ENCODE assay signal across 16 cellular contexts in the genomic region with DNA sequence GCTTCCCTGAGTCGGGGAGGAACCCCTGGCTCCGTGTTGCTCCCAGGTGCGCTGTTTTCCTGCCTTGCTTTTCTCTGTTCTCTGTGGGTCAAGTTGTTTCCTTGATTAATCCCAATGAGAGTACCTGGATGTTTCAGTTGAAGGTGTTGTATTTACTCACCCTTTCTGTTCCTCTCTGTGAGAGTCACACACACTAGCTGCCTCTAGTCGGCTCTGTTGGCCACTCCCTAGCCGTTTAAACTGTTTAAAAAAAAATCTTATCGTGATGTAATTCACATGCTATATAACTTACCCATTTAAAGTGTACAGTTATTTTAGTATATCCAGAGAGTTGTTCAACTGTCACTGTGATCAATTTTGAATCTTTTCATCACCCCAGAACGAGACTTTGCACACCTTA.
A peak's percentile ranks its signal among the peaks of the same experiment; 100 is the strongest.
DNase-seq lines count a peak whose midpoint lies in the region; ATAC-seq and TF ChIP-seq lines count a peak whose summit lies in the region.
"Had no signal": no experiment of that assay in that cellular context is flagged by ENCODE, and none has a peak within 500 bp of the region (broad histone marks: within the 10 kb centered on the region; RNA-seq: fewer than 3 reads in every experiment).

No MANE protein-coding gene starts in this region.

- in situ Hi-C loops in Panc1 (cut with HindIII; ENCODE audit: low pct_unique_long_range_greater_than_20kb, low sequenced_read_pairs) = no loop called here

- H3K9me3 Mint-ChIP-seq in stimulated activated naive B cell treated with anti-CD40 and anti-IgM and Interleukin-4, amounts not matched to agents 10 μg/mL and 1 μg/mL and 100 μg/mL, for 72 hours = peaks cover 19 to 25% of the 10 kb centered on the region in 2 donors

- H3K27ac Mint-ChIP-seq in stimulated activated naive B cell treated with anti-CD40 and anti-IgM and Interleukin-4, amounts not matched to agents 10 μg/mL and 1 μg/mL and 100 μg/mL, for 72 hours = peak overlapping the region; percentile 39

- CTCF ChIA-PET in Panc1 (lab: Charles Lee) = no interaction called here

- H3K27ac ChIP-seq in Panc1 (ENCODE audit: low read length) (no peak overlapping the region), adrenal gland (no peak overlapping the region)
- H3K27ac ChIP-seq: breast epithelium, spleen had no signal

- H3K27me3 ChIP-seq in Panc1 (ENCODE audit: control insufficient read depth, insufficient read depth, low read length) (no peaks in the 10 kb centered on the region), adrenal gland (no peaks in the 10 kb centered on the region)
- H3K27me3 ChIP-seq: breast epithelium, spleen had no signal

- WGBS in adrenal gland, 4 donors = 86 to 91% (median 87%) methylated on average over 7 of the region's 7 CpGs

- peaks cover 10% of the 10 kb centered on the region; the same call in 1 of the 2 replicates for H3K9me3 ChIP-seq in Panc1 (ENCODE audit: control insufficient read depth, insufficient read depth, low read depth, low read length)
- peaks cover 0 to 16% (median 0%) of the 10 kb centered on the region in 3 donors for H3K9me3 ChIP-seq in adrenal gland (replicated peaks in 1 of 3)

- H3K36me3 ChIP-seq in Panc1 (ENCODE audit: control insufficient read depth, insufficient read depth, low read length) (no peaks in the 10 kb centered on the region), adrenal gland (replicated peaks in 1 of 2) (no peaks in the 10 kb centered on the region)
- H3K36me3 ChIP-seq: breast epithelium, spleen had no signal

- H3K4me1 ChIP-seq in Panc1 (ENCODE audit: control insufficient read depth, insufficient read depth, low read length) (peaks cover 13% of the 10 kb centered on the region), adrenal gland (replicated peaks in 1 of 2) (peaks cover 4 to 7% of the 10 kb centered on the region in 2 donors)
- H3K4me1 ChIP-seq: breast epithelium had no signal

- TF ChIP-seq POLR2A in adrenal gland (IDR thresholded peaks at IDR 0.05) = no peak

- DNase-seq in Panc1 (ENCODE audit: low read depth, low spot score) (no peak), left colon (no peak), DMS79 treated with DMSO at 0.1 percent for 48 hours (lab: John Stamatoyannopoulos, UW) (no peak), adrenal gland (no peak)
- no peak for DNase-seq in stimulated activated naive B cell treated with anti-CD40 and anti-IgM and Interleukin-4, amounts not matched to agents 10 μg/mL and 1 μg/mL and 100 μg/mL, for 72 hours
- DNase-seq: activated naive CD4-positive, alpha-beta T cell; CD8-positive, alpha-beta memory T cell; H7; IMR-90; mesendoderm; NCI-H1092; spleen; substantia nigra had no signal

- peaks cover 27 to 51% of the 10 kb centered on the region in 2 donors for H3K36me3 Mint-ChIP-seq in stimulated activated naive B cell treated with anti-CD40 and anti-IgM and Interleukin-4, amounts not matched to agents 10 μg/mL and 1 μg/mL and 100 μg/mL, for 72 hours

- intact Hi-C loops in Panc1 (cut with micrococcal nuclease; ENCODE audit: unreplicated experiment) (no loop called here), left colon (cut with DNase I, micrococcal nuclease) (no loop called here), adrenal gland (cut with DNase I) (no loop called here)

- ATAC-seq in Panc1 (peak; percentile 54), left colon (peak; percentile 83), GM19023 (IDR thresholded peaks at IDR 0.05; ENCODE audit: unreplicated experiment) (no peak)
- no peak for ATAC-seq in stimulated activated naive B cell treated with anti-CD40 and anti-IgM and Interleukin-4, amounts not matched to agents 10 μg/mL and 1 μg/mL and 100 μg/mL, for 72 hours (replicated peaks)

- no peak overlapping the region for H3K4me3 Mint-ChIP-seq in stimulated activated naive B cell treated with anti-CD40 and anti-IgM and Interleukin-4, amounts not matched to agents 10 μg/mL and 1 μg/mL and 100 μg/mL, for 72 hours
- H3K4me3 Mint-ChIP-seq: CD8-positive, alpha-beta memory T cell had no signal

- BruUV-seq in Panc1 (replicated peaks; lab: Mats Ljungman, UMichigan) = no TSS peak

- H3K4me3 ChIP-seq in Panc1 (ENCODE audit: low read depth in 2 of 2, low read length in 2 of 2) = no peak overlapping the region
- no peak overlapping the region for H3K4me3 ChIP-seq in adrenal gland
- H3K4me3 ChIP-seq: breast epithelium, spleen had no signal

- 0 out of 3 replicates have a peak, but pooled peaks have one; percentile 7 for TF ChIP-seq CTCF in GM12872 (IDR thresholded peaks at IDR 0.05; ENCODE audit: insufficient read depth, low read depth, low read length)
- peak; percentile 38; the same call in 1 of the 2 replicates for TF ChIP-seq CTCF in Panc1 (IDR thresholded peaks at IDR 0.05)
- no peak for TF ChIP-seq CTCF in adrenal gland (IDR thresholded peaks at IDR 0.05)

- POLR2A ChIA-PET in Panc1 (lab: Charles Lee) = no interaction called here

- H3K27me3 Mint-ChIP-seq in stimulated activated naive B cell treated with anti-CD40 and anti-IgM and Interleukin-4, amounts not matched to agents 10 μg/mL and 1 μg/mL and 100 μg/mL, for 72 hours = no peaks in the 10 kb centered on the region
- H3K27me3 Mint-ChIP-seq: CD8-positive, alpha-beta memory T cell had no signal

- peaks cover 60 to 92% of the 10 kb centered on the region in 2 donors for H3K4me1 Mint-ChIP-seq in stimulated activated naive B cell treated with anti-CD40 and anti-IgM and Interleukin-4, amounts not matched to agents 10 μg/mL and 1 μg/mL and 100 μg/mL, for 72 hours

Comparison
In these comparisons a context has a peak if more than half of its experiments do, and no peak if none do; other contexts are left out.
1. CTCF ChIP-seq: peak in GM12872 (single experiment) and Panc1 (single experiment); none in adrenal gland (0 of 6).
2. ATAC-seq: peak in Panc1 (single experiment) and left colon (single experiment); none in stimulated activated naive B cell treated with anti-CD40 and anti-IgM and Interleukin-4, amounts not matched to agents 10 μg/mL and 1 μg/mL and 100 μg/mL, for 72 hours (0 of 2) and GM19023 (single experiment).